Comparison of ENCODE assay signal across 15 cellular contexts in the genomic region with DNA sequence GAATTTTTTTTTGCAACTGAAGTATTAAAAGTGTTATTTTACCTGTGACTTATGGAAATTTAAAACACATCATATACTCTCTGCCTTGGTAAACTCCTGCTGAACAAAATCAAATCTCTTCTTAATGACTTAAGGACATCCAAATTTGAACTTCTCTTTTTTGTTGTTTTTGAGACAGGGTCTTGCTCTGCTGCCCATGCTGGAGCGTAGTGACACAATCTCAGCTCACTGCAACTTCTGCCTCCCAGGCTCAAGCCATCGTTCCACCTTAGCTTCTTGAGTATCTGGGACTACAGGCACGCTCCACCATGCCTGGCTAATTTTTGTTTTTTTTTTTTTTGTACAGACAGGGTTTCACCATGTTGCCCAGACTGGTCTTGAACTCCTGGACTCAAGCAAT. TPM values are rescaled to one million over a fixed set of nuclear protein-coding genes. Genes with fewer than 3 reads are reported as not detected.
DNase-seq lines count a peak whose midpoint lies in the region; ATAC-seq and TF ChIP-seq lines count a peak whose summit lies in the region.
"Had no signal": no experiment of that assay in that cellular context is flagged by ENCODE, and none has a peak within 500 bp of the region (broad histone marks: within the 10 kb centered on the region; RNA-seq: fewer than 3 reads in every experiment).

No MANE protein-coding gene starts in this region.

- TF ChIP-seq POLR2A in lower leg skin (IDR thresholded peaks at IDR 0.05) (no peak), prostate gland (IDR thresholded peaks at IDR 0.05) (no peak)

- peaks cover 13% of the 10 kb centered on the region for H3K4me1 Mint-ChIP-seq in T-helper 2 cell treated with Interferon-gamma antibody and Interleukin-4, amounts not matched to agents 5 μg/mL and 100 μg/mL, for 36 hours (ENCODE audit: low read depth)
- H3K4me1 Mint-ChIP-seq in activated B cell treated with CpG ODN at 0.5 μM for 24 hours, result peaks cover 23% of the 10 kb centered on the region
- H3K4me1 Mint-ChIP-seq in memory B cell, result peaks cover 3% of the 10 kb centered on the region
- H3K4me1 Mint-ChIP-seq: H9 had no signal

- H3K9me3 ChIP-seq in prostate gland, result no peaks in the 10 kb centered on the region
- H3K9me3 ChIP-seq: A549 had no signal

- peaks cover 25% of the 10 kb centered on the region for H3K36me3 Mint-ChIP-seq in T-helper 2 cell treated with Interferon-gamma antibody and Interleukin-4, amounts not matched to agents 5 μg/mL and 100 μg/mL, for 36 hours (ENCODE audit: low read depth)
- H3K36me3 Mint-ChIP-seq in activated B cell treated with CpG ODN at 0.5 μM for 24 hours (ENCODE audit: low read depth) (no peaks in the 10 kb centered on the region), memory B cell (no peaks in the 10 kb centered on the region)

- CTCF ChIA-PET in activated B cell treated with CpG ODN at 0.5 μM for 24 hours (lab: Charles Lee), result interaction anchor here (1.4 to 2.6 kb wide), 3 partner anchors 39 to 83 kb away, joined by 4 to 10 read pairs (median 5); no protein-coding TSS in a partner anchor

- no peaks in the 10 kb centered on the region for H3K27me3 Mint-ChIP-seq in T-helper 2 cell treated with Interferon-gamma antibody and Interleukin-4, amounts not matched to agents 5 μg/mL and 100 μg/mL, for 36 hours (ENCODE audit: low read depth)
- H3K27me3 Mint-ChIP-seq in activated B cell treated with CpG ODN at 0.5 μM for 24 hours, result no peaks in the 10 kb centered on the region
- peaks cover 2% of the 10 kb centered on the region for H3K27me3 Mint-ChIP-seq in memory B cell

- intact Hi-C loops in activated B cell treated with CpG ODN at 0.5 μM for 24 hours (cut with micrococcal nuclease) (loop anchor here (1.0 to 5.0 kb wide), 3 partner anchors 21 to 349 kb away; no protein-coding TSS in a partner anchor), lower leg skin (cut with DNase I; ENCODE audit: low total_unique reads) (no loop called here), prostate gland (cut with DNase I) (no loop called here)

- 88 to 90% methylated on average over 3 of the region's 3 CpGs for WGBS in lower leg skin, 2 donors
- 92% methylated on average over 3 of the region's 3 CpGs for WGBS in prostate gland

- H3K4me3 ChIP-seq in lower leg skin (ENCODE audit: low read depth, poor library complexity, severe bottlenecking), result no peak overlapping the region
- no peak overlapping the region for H3K4me3 ChIP-seq in prostate gland
- H3K4me3 ChIP-seq: A549; BLaER1 treated with 17β-estradiol and CSF1 and Interleukin-3, amounts not matched to agents 10 nM and 100 nM had no signal

- peaks cover 5% of the 10 kb centered on the region for H3K27me3 ChIP-seq in prostate gland (replicated peaks; ENCODE audit: insufficient read depth)

- no peaks in the 10 kb centered on the region for H3K36me3 ChIP-seq in prostate gland
- H3K36me3 ChIP-seq: BLaER1 treated with 17β-estradiol and CSF1 and Interleukin-3, amounts not matched to agents 10 nM and 100 nM had no signal

- ATAC-seq in activated B cell treated with CpG ODN at 0.5 μM for 24 hours (ENCODE audit: low read depth) (peak; percentile 77), memory B cell (ENCODE audit: low read depth) (peak; percentile 44), HG03378 (IDR thresholded peaks at IDR 0.05; ENCODE audit: unreplicated experiment) (no peak)

- no peaks in the 10 kb centered on the region for H3K9me3 Mint-ChIP-seq in T-helper 2 cell treated with Interferon-gamma antibody and Interleukin-4, amounts not matched to agents 5 μg/mL and 100 μg/mL, for 36 hours
- H3K9me3 Mint-ChIP-seq in activated B cell treated with CpG ODN at 0.5 μM for 24 hours (no peaks in the 10 kb centered on the region), memory B cell (no peaks in the 10 kb centered on the region)
- H3K9me3 Mint-ChIP-seq: H9 had no signal

- TF ChIP-seq CTCF in activated B cell treated with CpG ODN at 0.5 μM for 24 hours (IDR thresholded peaks at IDR 0.05) (no peak), lower leg skin (IDR thresholded peaks at IDR 0.05) (no peak), prostate gland (IDR thresholded peaks at IDR 0.05) (no peak)

- H3K4me1 ChIP-seq in prostate gland (replicated peaks), result no peaks in the 10 kb centered on the region
- H3K4me1 ChIP-seq: A549 had no signal

- peak overlapping the region; percentile 15 for H3K27ac Mint-ChIP-seq in T-helper 2 cell treated with Interferon-gamma antibody and Interleukin-4, amounts not matched to agents 5 μg/mL and 100 μg/mL, for 36 hours
- H3K27ac Mint-ChIP-seq in activated B cell treated with CpG ODN at 0.5 μM for 24 hours (peak overlapping the region; percentile 80), memory B cell (no peak overlapping the region)
- H3K27ac Mint-ChIP-seq: H9 had no signal

- DNase-seq in T-helper 2 cell treated with Interferon-gamma antibody and Interleukin-4, amounts not matched to agents 5 μg/mL and 100 μg/mL, for 36 hours (ENCODE audit: low spot score), result no peak
- DNase-seq in T-helper 2 cell, result no peak
- DNase-seq in activated B cell treated with CpG ODN at 0.5 μM for 24 hours, result no peak
- DNase-seq in memory B cell (ENCODE audit: low spot score in 2 of 2), result no peak
- no peak for DNase-seq in lower leg skin (ENCODE audit: low spot score in 2 of 2)
- DNase-seq in prostate gland (ENCODE audit: low spot score), result no peak
- DNase-seq: DMS153, DMS79, GOT3 had no signal

- no peak overlapping the region for H3K27ac ChIP-seq in prostate gland
- H3K27ac ChIP-seq: 22Rv1; A549; BLaER1 treated with 17β-estradiol and CSF1 and Interleukin-3, amounts not matched to agents 10 nM and 100 nM; HL-60 had no signal

- POLR2A ChIA-PET in activated B cell treated with CpG ODN at 0.5 μM for 24 hours (lab: Charles Lee), result interaction anchor here (0.6 to 1.6 kb wide), 3 partner anchors 15 to 390 kb away, joined by 3 to 4 read pairs (median 4); no protein-coding TSS in a partner anchor

- H3K4me3 Mint-ChIP-seq in T-helper 2 cell treated with Interferon-gamma antibody and Interleukin-4, amounts not matched to agents 5 μg/mL and 100 μg/mL, for 36 hours, result no peak overlapping the region
- H3K4me3 Mint-ChIP-seq in activated B cell treated with CpG ODN at 0.5 μM for 24 hours (peak overlapping the region; percentile 55), memory B cell (no peak overlapping the region)
- H3K4me3 Mint-ChIP-seq: H9 had no signal

RNA-seq across cellular contexts. Expression of gene SKAP1, which starts 56.1 kb away (rescaled TPM):
- total RNA-seq in activated B cell treated with CpG ODN at 0.5 μM for 24 hours (24.3 and 25.3 TPM in 2 replicates), lower leg skin (1 to 10 TPM in 1 of 4 donors, under 1 TPM in 1, not detected in 2; 0.99 to 1.2 TPM), prostate gland (1 to 10 TPM; 1.1 to 1.4 TPM)
- total RNA-seq: H9 had no signal

Comparison
In these comparisons a context has a peak if more than half of its experiments do, and no peak if none do; other contexts are left out.
1. RNA of gene SKAP1, which starts 56.1 kb away (total RNA-seq): 24.3 to 25.3 TPM in activated B cell treated with CpG ODN at 0.5 μM for 24 hours; 1.1 to 1.4 TPM in prostate gland and 0.99 to 1.2 TPM in lower leg skin; every median in the first group is over 10 times any median in the second.